Comparison of ENCODE assay signal across 1 cellular context in genomic region chr7:128032605-128033235, GRCh38.
TF ChIP-seq lines count a peak whose summit lies in the region.

No MANE protein-coding gene starts in this region.

TF ChIP-seq in HEK293, 187 proteins besides CTCF, POLR2A, EP300 and RAD21 (continued from another document):
- TF ChIP-seq AEBP2 (tag by site-specific recombination; IDR thresholded peaks at IDR 0.05; ENCODE audit: borderline replicate concordance) (no peak), ZNF658 (tag by site-specific recombination; IDR thresholded peaks at IDR 0.05) (no peak), ZNF473 (tag by site-specific recombination; IDR thresholded peaks at IDR 0.05) (no peak), ZNF626 (tag by site-specific recombination; IDR thresholded peaks at IDR 0.05) (no peak), ZNF23 (tag by site-specific recombination; IDR thresholded peaks at IDR 0.05; ENCODE audit: borderline replicate concordance) (no peak), PATZ1 (tag by site-specific recombination; IDR thresholded peaks at IDR 0.05) (no peak), WT1 (tag by site-specific recombination; IDR thresholded peaks at IDR 0.05) (no peak), ZNF792 (tag by site-specific recombination; IDR thresholded peaks at IDR 0.05) (no peak), ZNF121 (tag by site-specific recombination; IDR thresholded peaks at IDR 0.05) (0 out of 2 replicates have a peak, but pooled peaks have one; percentile 16), ZNF324 (tag by site-specific recombination; IDR thresholded peaks at IDR 0.05) (no peak), SALL2 (tag by site-specific recombination; IDR thresholded peaks at IDR 0.05; ENCODE audit: borderline replicate concordance) (no peak), GLIS2 (tag by site-specific recombination; IDR thresholded peaks at IDR 0.05) (peak; percentile 54), ZNF701 (tag by site-specific recombination; IDR thresholded peaks at IDR 0.05) (no peak), ZNF677 (tag by site-specific recombination; IDR thresholded peaks at IDR 0.05) (no peak), KLF17 (tag by site-specific recombination; IDR thresholded peaks at IDR 0.05) (0 out of 2 replicates have a peak, but pooled peaks have one; percentile 22), GLIS1 (tag by site-specific recombination; IDR thresholded peaks at IDR 0.05) (no peak), ZNF335 (tag by site-specific recombination; conservative IDR thresholded peaks at IDR 0.05) (peak; percentile 23; the same call in 1 of the 2 replicates), ZBTB49 (tag by site-specific recombination; IDR thresholded peaks at IDR 0.05; ENCODE audit: low read depth) (no peak), ZBTB26 (tag by site-specific recombination; optimal IDR thresholded peaks at IDR 0.05) (peak; percentile 23), ZBTB1 (tag by site-specific recombination; IDR thresholded peaks at IDR 0.05) (no peak), ZIC2 (tag by site-specific recombination; IDR thresholded peaks at IDR 0.05) (peak; percentile 45), ZSCAN30 (tag by site-specific recombination; IDR thresholded peaks at IDR 0.05) (no peak), ZNF580 (tag by site-specific recombination; IDR thresholded peaks at IDR 0.05) (no peak), ZNF362 (tag by site-specific recombination; IDR thresholded peaks at IDR 0.05) (no peak), ZSCAN23 (tag by site-specific recombination; IDR thresholded peaks at IDR 0.05) (no peak)
